In the genomic region with DNA sequence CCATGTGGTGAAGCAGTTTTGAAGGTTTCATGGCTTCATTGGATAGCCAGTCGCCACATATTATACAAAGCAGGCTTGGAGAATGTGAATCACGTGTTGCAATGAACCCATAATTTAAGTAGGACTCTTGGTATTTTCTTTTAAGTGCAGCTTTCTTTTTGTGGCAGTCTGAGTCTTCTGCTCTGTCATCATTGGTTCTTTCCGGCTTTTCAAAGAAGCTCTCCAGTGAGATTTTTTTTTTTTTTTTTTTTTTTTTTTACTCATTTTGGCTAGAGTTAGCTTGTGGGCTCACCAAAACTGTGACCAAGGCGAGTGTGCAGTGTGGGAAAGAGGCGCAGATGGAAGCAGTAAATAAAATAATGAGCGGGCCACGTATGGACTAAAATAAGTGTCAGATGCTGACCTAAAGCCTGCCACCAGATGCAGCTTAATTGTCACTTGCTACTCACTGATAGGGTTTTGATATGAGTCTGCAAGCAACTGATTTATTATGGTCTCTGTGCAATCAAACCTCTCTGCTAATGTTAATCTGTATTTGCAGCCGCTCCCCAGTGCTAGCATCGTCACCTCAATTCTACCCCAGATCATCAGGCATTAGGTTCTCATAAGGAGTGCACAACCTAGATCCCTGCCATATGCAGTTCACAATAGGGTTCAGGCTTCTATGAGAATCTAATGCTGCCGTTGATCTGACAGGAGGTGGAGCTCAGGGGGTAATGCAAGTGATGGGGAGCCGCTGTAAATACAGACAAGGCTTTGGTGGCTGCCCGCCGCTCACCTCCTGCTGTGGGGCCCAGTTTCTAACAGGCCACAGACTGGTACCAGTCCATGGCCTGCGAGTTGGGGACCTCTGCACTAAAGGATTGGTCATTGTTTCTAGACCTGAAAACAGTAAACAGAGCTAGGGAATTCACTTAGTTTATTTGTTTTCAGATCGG, we compare ENCODE assay signal across 16 cellular contexts. TPM values are rescaled to one million over a fixed set of nuclear protein-coding genes. Genes with fewer than 3 reads are reported as not detected.
DNase-seq lines count a peak whose midpoint lies in the region; ATAC-seq and TF ChIP-seq lines count a peak whose summit lies in the region.
"Had no signal": no experiment of that assay in that cellular context is flagged by ENCODE, and none has a peak within 500 bp of the region (broad histone marks: within the 10 kb centered on the region; RNA-seq: fewer than 3 reads in every experiment).

No MANE protein-coding gene starts in this region.

- TF ChIP-seq CTCF in CD14-positive monocyte (IDR thresholded peaks at IDR 0.05) (no peak), H9 (conservative IDR thresholded peaks at IDR 0.05) (no peak), neutrophil (IDR thresholded peaks at IDR 0.05) (no peak), tibial nerve (IDR thresholded peaks at IDR 0.05) (no peak), lower leg skin (IDR thresholded peaks at IDR 0.05) (no peak)

- no peak overlapping the region for H4K8ac ChIP-seq in H9 (replicated peaks; ENCODE audit: insufficient read length, low read depth, low read length)

- H3K4me3 Mint-ChIP-seq in CD14-positive monocyte (no peak overlapping the region), H9 (no peak overlapping the region)

- H3K27ac ChIP-seq in H9 (ENCODE audit: insufficient read length, low read depth, low read length) (no peak overlapping the region), neutrophil (peak overlapping the region; percentile 61), tibial nerve (no peak overlapping the region)
- H3K27ac ChIP-seq: Peyer's patch had no signal

- H3K4me1 ChIP-seq in H9 (ENCODE audit: insufficient read depth, low read length) (peaks cover 6% of the 10 kb centered on the region; the same call in 1 of the 2 replicates), neutrophil (ENCODE audit: control insufficient read depth in 1 of 2, insufficient read depth in 1 of 2, low read depth in 1 of 2, low read length in 1 of 2) (peaks cover 15 to 17% of the 10 kb centered on the region in 2 experiments), tibial nerve (peaks cover 0 to 23% (median 14%) of the 10 kb centered on the region in 4 donors)

- no peak for TF ChIP-seq EP300 in tibial nerve (IDR thresholded peaks at IDR 0.05)

- no peak overlapping the region for H2BK15ac ChIP-seq in H9 (ENCODE audit: low read depth, low read length)

- H3K27me3 Mint-ChIP-seq in CD14-positive monocyte (ENCODE audit: low read depth in 3 of 3) (peaks cover 0 to 2% (median 0%) of the 10 kb centered on the region in 3 donors), H9 (ENCODE audit: low read depth) (no peaks in the 10 kb centered on the region)

- H3K14ac ChIP-seq in H9 (ENCODE audit: insufficient read depth, low read length), result no peak overlapping the region

- no CpG with 5 or more reads among the region's 15 CpGs for WGBS in H9 (ENCODE audit: extremely low coverage, insufficient read length, low lambda C conversion rate)
- 85 to 90% methylated on average over 15 of the region's 15 CpGs for WGBS in tibial nerve, 2 donors
- WGBS in lower leg skin, 2 donors, result 80 to 86% methylated on average over 15 of the region's 15 CpGs

- peaks cover 0 to 2% (median 0%) of the 10 kb centered on the region in 7 donors for H3K9me3 Mint-ChIP-seq in CD14-positive monocyte
- H3K9me3 Mint-ChIP-seq in H9, result no peaks in the 10 kb centered on the region

- H3K4me3 ChIP-seq in neutrophil (ENCODE audit: low read depth in 1 of 2, low read length in 1 of 2) (no peak overlapping the region), tibial nerve (no peak overlapping the region), lower leg skin (ENCODE audit: low read depth, poor library complexity, severe bottlenecking) (no peak overlapping the region)
- H3K4me3 ChIP-seq: Peyer's patch had no signal

- H3K79me1 ChIP-seq in H9 (ENCODE audit: insufficient read depth, low read depth, low read length, poor library complexity, severe bottlenecking), result no peaks in the 10 kb centered on the region

- H3K36me3 ChIP-seq in neutrophil, result no peaks in the 10 kb centered on the region
- H3K36me3 ChIP-seq in tibial nerve, result no peaks in the 10 kb centered on the region
- H3K36me3 ChIP-seq: Peyer's patch had no signal

- H2BK5ac ChIP-seq in H9 (ENCODE audit: insufficient read length, low read length), result no peak overlapping the region

- no peak overlapping the region for H2BK120ac ChIP-seq in H9 (ENCODE audit: low read depth, low read length, poor library complexity, severe bottlenecking)

- H3K4me2 ChIP-seq in H9 (ENCODE audit: insufficient read depth, insufficient read length, low read length), result no peak overlapping the region

- no peak overlapping the region for H2AK5ac ChIP-seq in H9 (ENCODE audit: insufficient read length, low read length)

- no peak overlapping the region for H2AFZ ChIP-seq in H9 (ENCODE audit: low read length)

- no peak overlapping the region for H4K91ac ChIP-seq in H9 (ENCODE audit: insufficient read length, low read depth, low read length)

- H3K27ac Mint-ChIP-seq in CD14-positive monocyte, result peak overlapping the region in 6 of 7 donors; percentile 70 to 98 (median 84)
- H3K27ac Mint-ChIP-seq in H9, result peak overlapping the region in 2 of 3 experiments; percentile 26 to 82; a peak in 1 of 7 replicates

- H3K27me3 ChIP-seq in H9 (ENCODE audit: insufficient read depth, low read length), result no peaks in the 10 kb centered on the region
- no peaks in the 10 kb centered on the region for H3K27me3 ChIP-seq in neutrophil
- H3K27me3 ChIP-seq in tibial nerve, result no peaks in the 10 kb centered on the region
- H3K27me3 ChIP-seq: Peyer's patch had no signal

- no peaks in the 10 kb centered on the region for H3K36me3 Mint-ChIP-seq in CD14-positive monocyte
- H3K36me3 Mint-ChIP-seq in H9 (ENCODE audit: insufficient read depth in 1 of 3, low read depth in 3 of 3), result no peaks in the 10 kb centered on the region

- H3K56ac ChIP-seq in H9 (ENCODE audit: insufficient read length, low read depth, low read length), result no peak overlapping the region

- H4K5ac ChIP-seq in H9 (ENCODE audit: insufficient read length, low read depth, low read length), result no peak overlapping the region

- H3K9ac ChIP-seq in H9 (ENCODE audit: extremely low read depth, insufficient read length, low read length), result no peak overlapping the region

- ATAC-seq in left colon, result no peak

- H3K18ac ChIP-seq in H9 (ENCODE audit: insufficient read length, low read depth, low read length), result no peak overlapping the region

- TF ChIP-seq POLR2A in tibial nerve (IDR thresholded peaks at IDR 0.05) (no peak), lower leg skin (IDR thresholded peaks at IDR 0.05) (no peak)

- H2BK12ac ChIP-seq in H9 (ENCODE audit: insufficient read length, low read depth, low read length), result no peak overlapping the region

- peaks cover 41% of the 10 kb centered on the region for H3K4me1 Mint-ChIP-seq in CD14-positive monocyte
- peaks cover 56 to 57% of the 10 kb centered on the region in 2 experiments for H3K4me1 Mint-ChIP-seq in H9

- no peak for DNase-seq in CD14-positive monocyte (ENCODE audit: low spot score)
- DNase-seq in H9, result no peak
- peak; percentile 24 for DNase-seq in amniotic epithelial cell (ENCODE audit: low read depth)
- DNase-seq in tibial nerve (ENCODE audit: low spot score in 2 of 2), result no peak
- DNase-seq in lower leg skin (ENCODE audit: low spot score in 2 of 2), result no peak
- DNase-seq in left colon, result no peak
- DNase-seq: DMS79 treated with DMSO at 0.1 percent for 48 hours, H7, Karpas-422, MM.1S, NCI-H1105, NCI-H2081 treated with DMSO at 0.1 percent for 48 hours, NCI-H226, Peyer's patch, SW 1271 had no signal

- no peak overlapping the region for H3K4ac ChIP-seq in H9 (ENCODE audit: low read depth, low read length)

- H2BK20ac ChIP-seq in H9 (ENCODE audit: low read depth, low read length, poor library complexity, severe bottlenecking), result no peak overlapping the region

- no peak overlapping the region for H3T11ph ChIP-seq in H9 (ENCODE audit: low read length)

- H3K23me2 ChIP-seq in H9 (ENCODE audit: insufficient read length, low read depth, low read length, poor library complexity, severe bottlenecking), result no peaks in the 10 kb centered on the region

- H3K9me3 ChIP-seq in H9 (ENCODE audit: control insufficient read depth, low read depth, low read length) (no peaks in the 10 kb centered on the region), neutrophil (no peaks in the 10 kb centered on the region), tibial nerve (no peaks in the 10 kb centered on the region)
- H3K9me3 ChIP-seq: Peyer's patch had no signal

- intact Hi-C loops in CD14-positive monocyte (cut with micrococcal nuclease) (loop anchor here in 1 of 2 donors (2.0 kb wide), 1 partner anchor 47 kb away; no protein-coding TSS in a partner anchor), lower leg skin (cut with DNase I; ENCODE audit: low total_unique reads) (no loop called here), left colon (cut with DNase I, micrococcal nuclease) (no loop called here)

- no peaks in the 10 kb centered on the region for H3K79me2 ChIP-seq in H9 (ENCODE audit: insufficient read depth, low read length)

- H4K20me1 ChIP-seq in H9 (ENCODE audit: control insufficient read depth, insufficient read depth, insufficient read length), result no peaks in the 10 kb centered on the region

- H3K23ac ChIP-seq in H9 (ENCODE audit: insufficient read length, low read depth, low read length), result no peak overlapping the region

RNA-seq across cellular contexts. Expression of a gene that starts 45.5 kb away (rescaled TPM):
- polyA plus RNA-seq in CD14-positive monocyte, result 1 to 10 TPM; 4.7 to 5.8 TPM
- total RNA-seq in H9 (2021) (370 and 405 TPM in 2 replicates), tibial nerve (100 to 1,000 TPM; 114 to 166 (median 144) TPM), lower leg skin (100 to 1,000 TPM in 3 of 4 donors, 10 to 100 TPM in 1; 96.0 to 115 (median 104) TPM), left colon (100 to 1,000 TPM; 118 to 161 TPM)
